Comparison of ENCODE assay signal across 8 cellular contexts in genomic region chr13:113562085-113562749, GRCh38. TPM values are rescaled to one million over a fixed set of nuclear protein-coding genes. Genes with fewer than 3 reads are reported as not detected.
DNase-seq lines count a peak whose midpoint lies in the region; ATAC-seq and TF ChIP-seq lines count a peak whose summit lies in the region.

No MANE protein-coding gene starts in this region.

- no peak for TF ChIP-seq POLR2A in heart left ventricle (IDR thresholded peaks at IDR 0.05)

- TF ChIP-seq CTCF in PC-9 (conservative IDR thresholded peaks at IDR 0.05) (peak; percentile 82), heart left ventricle (IDR thresholded peaks at IDR 0.05) (peak; percentile 56 to 85 (median 76))

- DNase-seq in GDM1 (lab: John Stamatoyannopoulos, UW), result peak; percentile 69
- DNase-seq in HuH-7.5 (ENCODE audit: low spot score), result peak; percentile 58
- peak; percentile 53 to 60 for DNase-seq in PC-9
- peak; percentile 61 for DNase-seq in activated naive CD8-positive, alpha-beta T cell treated with anti-CD3 and anti-CD28 coated beads, Interleukin-2, amount 50 U/mL, for 24 hours
- DNase-seq in heart left ventricle, result peak in 4 of 5 donors; percentile 54 to 77 (median 68)
- DNase-seq in pons (ENCODE audit: low spot score), result peak; percentile 72

- H3K9me3 ChIP-seq in PC-9 (ENCODE audit: insufficient read depth, low read depth), result no peaks in the 10 kb centered on the region
- H3K9me3 ChIP-seq in heart left ventricle, result no peaks in the 10 kb centered on the region

- H3K4me2 ChIP-seq in PC-9, result no peak overlapping the region; the same call in 1 of the 2 replicates

- no peaks in the 10 kb centered on the region for H3K4me1 ChIP-seq in PC-9 (replicated peaks; ENCODE audit: insufficient read depth)
- peaks cover 0 to 6% (median 0%) of the 10 kb centered on the region in 12 donors for H3K4me1 ChIP-seq in heart left ventricle

- no TSS peak for BruUV-seq in PC-9 (replicated peaks; lab: Mats Ljungman, UMichigan)

- intact Hi-C loops in PC-9 (cut with micrococcal nuclease; ENCODE audit: unreplicated experiment) (loop anchor here (1.0 to 5.0 kb wide), 2 partner anchors 72 to 105 kb away; partner anchors contain the start of gene DCUN1D2), heart left ventricle (cut with DNase I) (loop anchor here in 9 of 10 donors (1.0 to 5.0 kb wide), 5 partner anchors 101 to 290 kb away; no protein-coding TSS in a partner anchor)

- H3K4me1 Mint-ChIP-seq in activated naive CD8-positive, alpha-beta T cell treated with anti-CD3 and anti-CD28 coated beads, Interleukin-2, amount 50 U/mL, for 24 hours, result peaks cover 2% of the 10 kb centered on the region

- CTCF ChIA-PET in PC-9 (lab: Charles Lee), result interaction anchor here (1.0 kb wide), 1 partner anchor 69 kb away, joined by 4 read pairs; no protein-coding TSS in a partner anchor

- H3K27me3 Mint-ChIP-seq in activated naive CD8-positive, alpha-beta T cell treated with anti-CD3 and anti-CD28 coated beads, Interleukin-2, amount 50 U/mL, for 24 hours, result peaks cover 9% of the 10 kb centered on the region

- H3K4me3 Mint-ChIP-seq in activated naive CD8-positive, alpha-beta T cell treated with anti-CD3 and anti-CD28 coated beads, Interleukin-2, amount 50 U/mL, for 24 hours, result no peak overlapping the region

- H3K27me3 ChIP-seq in PC-9 (ENCODE audit: insufficient read depth, low read depth) (no peaks in the 10 kb centered on the region), heart left ventricle (no peaks in the 10 kb centered on the region)

- H2AFZ ChIP-seq in PC-9, result no peak overlapping the region

- no peak overlapping the region for H3K27ac ChIP-seq in PC-9
- no peak overlapping the region for H3K27ac ChIP-seq in heart left ventricle

- WGBS in heart left ventricle, 4 donors, result 22 to 25% (median 24%) methylated on average over 12 to 14 of the region's 14 CpGs

- peak; percentile 83 for ATAC-seq in activated naive CD8-positive, alpha-beta T cell treated with anti-CD3 and anti-CD28 coated beads, Interleukin-2, amount 50 U/mL, for 24 hours
- peak; percentile 38 to 87 (median 76) for ATAC-seq in heart left ventricle
- ATAC-seq in HG02981 (IDR thresholded peaks at IDR 0.05; ENCODE audit: unreplicated experiment), result no peak
- no peak for ATAC-seq in HG03025 (IDR thresholded peaks at IDR 0.05; ENCODE audit: low FRiP score, unreplicated experiment)

- no peaks in the 10 kb centered on the region for H3K9me2 ChIP-seq in PC-9 (ENCODE audit: insufficient read depth)

- H3K36me3 ChIP-seq in PC-9 (ENCODE audit: low read depth) (no peaks in the 10 kb centered on the region), heart left ventricle (no peaks in the 10 kb centered on the region)

- no peaks in the 10 kb centered on the region for H3K36me3 Mint-ChIP-seq in activated naive CD8-positive, alpha-beta T cell treated with anti-CD3 and anti-CD28 coated beads, Interleukin-2, amount 50 U/mL, for 24 hours (ENCODE audit: low read depth)

- H3K79me2 ChIP-seq in PC-9 (ENCODE audit: low read depth), result no peaks in the 10 kb centered on the region

- no peaks in the 10 kb centered on the region for H3K9me3 Mint-ChIP-seq in activated naive CD8-positive, alpha-beta T cell treated with anti-CD3 and anti-CD28 coated beads, Interleukin-2, amount 50 U/mL, for 24 hours

- 0 out of 2 replicates have a peak, but pooled peaks cover 7% of the 10 kb centered on the region for H3F3A ChIP-seq in PC-9 (ENCODE audit: insufficient read depth, low read depth)

- H3K4me3 ChIP-seq in PC-9, result no peak overlapping the region
- H3K4me3 ChIP-seq in heart left ventricle, result no peak overlapping the region

- no peak overlapping the region for H3K27ac Mint-ChIP-seq in activated naive CD8-positive, alpha-beta T cell treated with anti-CD3 and anti-CD28 coated beads, Interleukin-2, amount 50 U/mL, for 24 hours

- POLR2A ChIA-PET in PC-9 (lab: Charles Lee; ENCODE audit: unreplicated experiment), result interaction anchor here (0.7 kb wide), 1 partner anchor 83 kb away, joined by 4 read pairs; no protein-coding TSS in a partner anchor

- no peaks in the 10 kb centered on the region for H4K20me1 ChIP-seq in PC-9 (ENCODE audit: insufficient read depth)

RNA-seq across cellular contexts. Expression of gene TFDP1, which starts 22.3 kb away (rescaled TPM):
- total RNA-seq in PC-9 (2021) (84.2 and 107 TPM in 2 replicates), heart left ventricle (10 to 100 TPM; 39.7 to 50.3 (median 45.8) TPM)
- 10 to 100 TPM; 19.7 to 30.4 TPM for polyA plus RNA-seq in heart left ventricle

Comparison
In these comparisons a context has a peak if more than half of its experiments do, and no peak if none do; other contexts are left out.
1. ATAC-seq: peak in activated naive CD8-positive, alpha-beta T cell treated with anti-CD3 and anti-CD28 coated beads, Interleukin-2, amount 50 U/mL, for 24 hours (single experiment) and heart left ventricle (4 of 4); none in HG02981 (single experiment) and HG03025 (single experiment).
2. Peak in every context shown above with its lines, with median percentiles within 50 percentile points of each other: DNase-seq.